Comparison of ENCODE assay signal across 1 cellular context in the genomic region with DNA sequence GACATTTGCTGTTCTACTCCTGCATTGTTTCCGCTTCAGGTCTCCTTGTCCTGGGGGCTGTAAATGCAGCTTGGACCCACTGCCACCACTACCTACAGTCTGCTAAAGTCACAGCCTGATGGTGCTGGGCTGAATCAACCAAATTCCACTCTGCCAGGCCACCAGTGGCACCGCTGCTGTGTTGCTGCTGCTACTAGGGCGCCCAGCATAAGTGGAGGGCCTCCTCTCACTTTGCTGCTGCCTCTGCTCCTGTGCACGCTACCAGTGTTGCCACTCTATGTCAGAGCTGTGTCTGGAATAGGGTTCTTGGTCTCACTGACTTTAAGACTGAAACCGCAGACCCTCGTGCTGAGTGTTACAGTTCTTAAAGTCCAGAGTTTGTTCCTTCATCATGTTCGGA.
TF ChIP-seq lines count a peak whose summit lies in the region.

No MANE protein-coding gene starts in this region.

TF ChIP-seq in H1, 55 proteins besides CTCF, POLR2A, EP300 and RAD21:
- TF ChIP-seq SIN3A (conservative IDR thresholded peaks at IDR 0.05 in 1 of 2, IDR thresholded peaks at IDR 0.05 in 1 of 2; ENCODE audit: low read depth in 1 of 2, low read length in 2 of 2), result no peak
- no peak for TF ChIP-seq GABPA (IDR thresholded peaks at IDR 0.05; ENCODE audit: borderline replicate concordance, insufficient read depth, low read length)
- no peak for TF ChIP-seq SUZ12 (IDR thresholded peaks at IDR 0.05; ENCODE audit: low read length)
- TF ChIP-seq CEBPB (IDR thresholded peaks at IDR 0.05; ENCODE audit: low read depth, low read length), result no peak
- TF ChIP-seq, protein P1, sequence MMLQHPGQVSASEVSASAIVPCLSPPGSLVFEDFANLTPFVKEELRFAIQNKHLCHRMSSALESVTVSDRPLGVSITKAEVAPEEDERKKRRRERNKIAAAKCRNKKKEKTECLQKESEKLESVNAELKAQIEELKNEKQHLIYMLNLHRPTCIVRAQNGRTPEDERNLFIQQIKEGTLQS (IDR thresholded peaks at IDR 0.05; ENCODE audit: insufficient read depth, low read depth, low read length), result no peak
- no peak for TF ChIP-seq NANOG (IDR thresholded peaks at IDR 0.05; ENCODE audit: insufficient read depth, low read depth, low read length, poor library complexity, severe bottlenecking)
- TF ChIP-seq E2F6 (IDR thresholded peaks at IDR 0.05), result no peak
- TF ChIP-seq GTF2F1 (IDR thresholded peaks at IDR 0.05; ENCODE audit: borderline replicate concordance, low read depth, low read length), result no peak
- no peak for TF ChIP-seq CHD2 (IDR thresholded peaks at IDR 0.05; ENCODE audit: low read length)
- TF ChIP-seq TEAD4 (IDR thresholded peaks at IDR 0.05; ENCODE audit: low read depth, low read length), result no peak
- no peak for TF ChIP-seq RXRA (IDR thresholded peaks at IDR 0.05; ENCODE audit: insufficient read depth, low read depth, low read length)
- no peak for TF ChIP-seq POLR2AphosphoS5 (IDR thresholded peaks at IDR 0.05; ENCODE audit: low read depth, low read length)
